27 cellular contexts compared by ENCODE assay signal in genomic region chr5:113902917-113903681, GRCh38.
"Had no signal": no experiment of that assay in that cellular context is flagged by ENCODE, and none has a peak within 500 bp of the region (broad histone marks: within the 10 kb centered on the region; RNA-seq: fewer than 3 reads in every experiment).

No MANE protein-coding gene starts in this region.

- H3K27ac ChIP-seq: parathyroid adenoma, psoas muscle, right atrium auricular region, spleen, testis, transverse colon had no signal

- H3K27ac Mint-ChIP-seq: activated CD4-positive, alpha-beta memory T cell treated with anti-CD3 and anti-CD28 coated beads, Interleukin-2, amount 10 ng/mL, durations not matched to agents 7 days and 5 days; activated CD4-positive, alpha-beta T cell treated with anti-CD3 and anti-CD28 coated beads, Interleukin-2, amount 10 ng/mL, durations not matched to agents 7 days and 5 days; activated naive CD4-positive, alpha-beta T cell treated with anti-CD3 and anti-CD28 coated beads, Interleukin-2, amount 50 U/mL, for 24 hours; activated naive CD8-positive, alpha-beta T cell treated with anti-CD3 and anti-CD28 coated beads, Interleukin-2, amount 50 U/mL, for 24 hours; activated T-helper 17 cell treated with anti-CD3 and anti-CD28 coated beads, Interleukin-2, amount 50 U/mL, for 72 hours; naive thymus-derived CD8-positive, alpha-beta T cell had no signal

- H3K9me3 Mint-ChIP-seq: activated CD4-positive, alpha-beta memory T cell treated with anti-CD3 and anti-CD28 coated beads, Interleukin-2, amount 10 ng/mL, durations not matched to agents 7 days and 5 days; activated CD4-positive, alpha-beta T cell treated with anti-CD3 and anti-CD28 coated beads, Interleukin-2, amount 10 ng/mL, durations not matched to agents 7 days and 5 days; activated naive CD4-positive, alpha-beta T cell treated with anti-CD3 and anti-CD28 coated beads, Interleukin-2, amount 50 U/mL, for 24 hours; activated T-cell treated with anti-CD3 and anti-CD28 coated beads, Interleukin-2, amount 50 U/mL, for 4 hours; neural crest cell had no signal

- H3K4me3 ChIP-seq: psoas muscle, right atrium auricular region, spleen, testis, transverse colon had no signal

- DNase-seq: activated CD4-positive, alpha-beta memory T cell treated with anti-CD3 and anti-CD28 coated beads, Interleukin-2, amount 10 ng/mL, durations not matched to agents 7 days and 5 days; activated CD4-positive, alpha-beta T cell treated with anti-CD3 and anti-CD28 coated beads, Interleukin-2, amount 10 ng/mL, durations not matched to agents 7 days and 5 days; activated gamma-delta T cell treated with Interleukin-2 at 50 U/mL for 16 hours; activated naive CD8-positive, alpha-beta T cell treated with anti-CD3 and anti-CD28 coated beads, Interleukin-2, amount 50 U/mL, for 24 hours; activated T-cell treated with anti-CD3 and anti-CD28 coated beads, Interleukin-2, amount 50 U/mL, for 4 hours; amygdala; caudate nucleus; foreskin fibroblast; head of caudate nucleus; hippocampal formation; left cardiac atrium; mammary epithelial cell; naive thymus-derived CD8-positive, alpha-beta T cell; occipital lobe; psoas muscle; spleen; stimulated activated CD4-positive, alpha-beta T cell treated with anti-CD3 and anti-CD28 coated beads, Interleukin-2, amount 100 ng/mL, for 48 hours; stimulated activated naive CD8-positive, alpha-beta T cell treated with anti-CD3 and anti-CD28 coated beads, Interleukin-15, Interleukin-2, amounts not matched to agents 100 U/mL and 50 U/mL, for 24 hours; testis; transverse colon had no signal

- ATAC-seq: activated CD4-positive, CD25-positive, alpha-beta regulatory T cell treated with anti-CD3 and anti-CD28 coated beads, Interleukin-2, amount 50 U/mL, for 24 hours; activated naive CD8-positive, alpha-beta T cell treated with anti-CD3 and anti-CD28 coated beads, Interleukin-2, amount 50 U/mL, for 24 hours; activated T-cell treated with anti-CD3 and anti-CD28 coated beads, Interleukin-2, amount 50 U/mL, for 4 hours; activated T-helper 17 cell treated with anti-CD3 and anti-CD28 coated beads, Interleukin-2, amount 50 U/mL, for 72 hours; esophagus mucosa; left cardiac atrium; naive thymus-derived CD8-positive, alpha-beta T cell; psoas muscle; stimulated activated naive CD8-positive, alpha-beta T cell treated with anti-CD3 and anti-CD28 coated beads, Interleukin-15, Interleukin-2, amounts not matched to agents 100 U/mL and 50 U/mL, for 24 hours had no signal

- H3K27me3 ChIP-seq: right atrium auricular region, spleen, testis, transverse colon had no signal

- H3K4me3 Mint-ChIP-seq: activated CD4-positive, alpha-beta memory T cell treated with anti-CD3 and anti-CD28 coated beads, Interleukin-2, amount 10 ng/mL, durations not matched to agents 7 days and 5 days; activated CD4-positive, alpha-beta T cell treated with anti-CD3 and anti-CD28 coated beads, Interleukin-2, amount 10 ng/mL, durations not matched to agents 7 days and 5 days; activated naive CD4-positive, alpha-beta T cell treated with anti-CD3 and anti-CD28 coated beads, Interleukin-2, amount 50 U/mL, for 24 hours; activated naive CD8-positive, alpha-beta T cell treated with anti-CD3 and anti-CD28 coated beads, Interleukin-2, amount 50 U/mL, for 24 hours; activated T-cell treated with anti-CD3 and anti-CD28 coated beads, Interleukin-2, amount 50 U/mL, for 4 hours; activated T-helper 17 cell treated with anti-CD3 and anti-CD28 coated beads, Interleukin-2, amount 50 U/mL, for 72 hours; naive thymus-derived CD8-positive, alpha-beta T cell; neural crest cell had no signal

- H3K36me3 ChIP-seq: right atrium auricular region, spleen, transverse colon had no signal

- H3K36me3 Mint-ChIP-seq: activated naive CD4-positive, alpha-beta T cell treated with anti-CD3 and anti-CD28 coated beads, Interleukin-2, amount 50 U/mL, for 24 hours; naive thymus-derived CD8-positive, alpha-beta T cell had no signal

- H3K4me1 ChIP-seq: parathyroid adenoma, psoas muscle, right atrium auricular region, spleen, testis, transverse colon had no signal

- H3K9me3 ChIP-seq: psoas muscle, right atrium auricular region, testis, transverse colon had no signal

- H3K4me1 Mint-ChIP-seq: activated CD4-positive, alpha-beta memory T cell treated with anti-CD3 and anti-CD28 coated beads, Interleukin-2, amount 10 ng/mL, durations not matched to agents 7 days and 5 days; activated CD4-positive, alpha-beta T cell treated with anti-CD3 and anti-CD28 coated beads, Interleukin-2, amount 10 ng/mL, durations not matched to agents 7 days and 5 days; activated naive CD4-positive, alpha-beta T cell treated with anti-CD3 and anti-CD28 coated beads, Interleukin-2, amount 50 U/mL, for 24 hours; activated naive CD8-positive, alpha-beta T cell treated with anti-CD3 and anti-CD28 coated beads, Interleukin-2, amount 50 U/mL, for 24 hours; activated T-helper 17 cell treated with anti-CD3 and anti-CD28 coated beads, Interleukin-2, amount 50 U/mL, for 72 hours; naive thymus-derived CD8-positive, alpha-beta T cell had no signal

- H3K27me3 Mint-ChIP-seq: activated CD4-positive, alpha-beta memory T cell treated with anti-CD3 and anti-CD28 coated beads, Interleukin-2, amount 10 ng/mL, durations not matched to agents 7 days and 5 days; activated CD4-positive, alpha-beta T cell treated with anti-CD3 and anti-CD28 coated beads, Interleukin-2, amount 10 ng/mL, durations not matched to agents 7 days and 5 days; activated naive CD8-positive, alpha-beta T cell treated with anti-CD3 and anti-CD28 coated beads, Interleukin-2, amount 50 U/mL, for 24 hours; activated T-helper 17 cell treated with anti-CD3 and anti-CD28 coated beads, Interleukin-2, amount 50 U/mL, for 72 hours had no signal
